ENCODE assay signal across 24 cellular contexts in the genomic region with DNA sequence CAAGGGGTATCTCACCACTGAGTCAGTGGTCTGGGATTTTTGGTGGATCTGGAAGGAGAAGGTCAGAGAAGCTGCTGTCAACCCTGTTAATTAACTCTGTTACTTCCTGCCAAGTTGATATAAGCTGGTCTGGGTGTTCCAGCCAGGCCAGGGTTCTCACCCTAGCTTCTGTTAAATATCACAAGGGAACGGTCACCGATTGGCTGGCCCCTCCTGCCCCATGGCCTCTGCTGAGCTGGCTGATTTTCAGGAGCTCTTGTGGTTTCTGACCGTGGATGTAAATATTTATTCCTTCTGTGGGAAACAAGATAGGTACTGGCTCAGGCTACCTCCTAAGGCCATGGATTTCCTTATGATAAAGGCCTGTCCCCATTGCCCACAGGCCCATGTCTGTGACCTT. TPM values are rescaled to one million over a fixed set of nuclear protein-coding genes. Genes with fewer than 3 reads are reported as not detected.
DNase-seq lines count a peak whose midpoint lies in the region; ATAC-seq, FAIRE-seq and TF ChIP-seq lines count a peak whose summit lies in the region.
"Had no signal": no experiment of that assay in that cellular context is flagged by ENCODE, and none has a peak within 500 bp of the region (broad histone marks: within the 10 kb centered on the region; RNA-seq: fewer than 3 reads in every experiment).

No MANE protein-coding gene starts in this region.

- no peak overlapping the region for H3K4me3 Mint-ChIP-seq in activated T-cell treated with anti-CD3 and anti-CD28 coated beads, Interleukin-2, amount 50 U/mL, for 72 hours
- H3K4me3 Mint-ChIP-seq: activated naive CD4-positive, alpha-beta T cell treated with anti-CD3 and anti-CD28 coated beads, Interleukin-2, amount 50 U/mL, for 24 hours had no signal

- in situ Hi-C loops in HepG2 (cut with HindIII; ENCODE audit: extremely low pct_ligation_motif_present, low pct_unique_long_range_greater_than_20kb) = no loop called here

- H3K36me3 ChIP-seq in heart left ventricle (no peaks in the 10 kb centered on the region), HepG2 (replicated peaks in 1 of 2; ENCODE audit: control insufficient read depth in 1 of 2, insufficient read depth in 2 of 2, low read length in 2 of 2) (no peaks in the 10 kb centered on the region), stomach (no peaks in the 10 kb centered on the region)
- H3K36me3 ChIP-seq: BLaER1, pancreas, thoracic aorta had no signal

- peak overlapping the region; percentile 93; the same call in 1 of the 2 replicates for H3K4me2 ChIP-seq in HepG2 (ENCODE audit: low read depth, low read length)
- H3K4me2 ChIP-seq: BLaER1 had no signal

- no peaks in the 10 kb centered on the region for H3K79me2 ChIP-seq in HepG2 (ENCODE audit: insufficient read depth, low read length)

- TF ChIP-seq CTCF in heart left ventricle (IDR thresholded peaks at IDR 0.05) = no peak
- no peak for TF ChIP-seq CTCF in HepG2 (CRISPR knock-in tag; IDR thresholded peaks at IDR 0.05)
- no peak for TF ChIP-seq CTCF in stomach (IDR thresholded peaks at IDR 0.05)

- H3K4me1 ChIP-seq in heart left ventricle (peaks cover 0 to 8% (median 1%) of the 10 kb centered on the region in 12 donors), HepG2 (ENCODE audit: insufficient read depth, low read length) (peaks cover 80% of the 10 kb centered on the region), stomach (peaks cover 36 to 81% (median 72%) of the 10 kb centered on the region in 4 donors)

- WGBS in heart left ventricle, 4 donors = 41 to 69% (median 50%) methylated on average over 3 of the region's 3 CpGs
- WGBS in HepG2 (ENCODE audit: low lambda C conversion rate) = 27% methylated on average over 3 of the region's 3 CpGs
- WGBS in stomach, 5 donors = 14 to 42% (median 18%) methylated on average over 3 of the region's 3 CpGs

- no peak for FAIRE-seq in HepG2 (lab: Jason Lieb, UNC)
- FAIRE-seq: astrocyte, kidney, pancreas had no signal

- ATAC-seq in Right ventricle myocardium superior (ENCODE audit: poor library complexity) = peak; percentile 14
- ATAC-seq in heart left ventricle = no peak
- ATAC-seq in HepG2 = no peak
- ATAC-seq in HG03095 (IDR thresholded peaks at IDR 0.05; ENCODE audit: unreplicated experiment) = no peak
- ATAC-seq in activated T-cell treated with anti-CD3 and anti-CD28 coated beads, Interleukin-2, amount 50 U/mL, for 72 hours (replicated peaks in 1 of 2) = no peak
- ATAC-seq: gastroesophageal sphincter, sciatic nerve, SK-N-SH treated with all-trans-retinoic acid at 6 μM for 48 hours had no signal

- intact Hi-C loops in Right ventricle myocardium superior (cut with DNase I) = no loop called here
- intact Hi-C loops in heart left ventricle (cut with DNase I) = loop anchor here in 1 of 10 donors (5.0 kb wide), 1 partner anchor 64 kb away; no protein-coding TSS in a partner anchor
- intact Hi-C loops in HepG2 (cut with micrococcal nuclease; ENCODE audit: unreplicated experiment) = no loop called here
- intact Hi-C loops in stomach (cut with DNase I; ENCODE audit: low total_unique reads) = no loop called here

- H3K4me3 ChIP-seq in heart left ventricle (no peak overlapping the region), HepG2 (replicated peaks in 1 of 3; ENCODE audit: insufficient read depth in 1 of 3, low read depth in 2 of 3, low read length in 3 of 3) (no peak overlapping the region), stomach (no peak overlapping the region)
- H3K4me3 ChIP-seq: BLaER1, gastroesophageal sphincter, pancreas, thoracic aorta had no signal

- H3K9ac ChIP-seq in HepG2 (ENCODE audit: insufficient read depth, low read depth, low read length) = peak overlapping the region; percentile 27; the same call in 1 of the 2 replicates
- H3K9ac ChIP-seq: BLaER1 had no signal

- CTCF ChIA-PET in HepG2 (lab: Yijun Ruan, JAX; ENCODE audit: low intra/inter-chr PET ratio, low total read pairs) = no interaction called here

- H2AFZ ChIP-seq in HepG2 (ENCODE audit: low read length) = no peak overlapping the region

- H3K9me3 ChIP-seq in heart left ventricle (no peaks in the 10 kb centered on the region), HepG2 (ENCODE audit: low read length) (no peaks in the 10 kb centered on the region), stomach (no peaks in the 10 kb centered on the region)
- H3K9me3 ChIP-seq: gastroesophageal sphincter, pancreas, thoracic aorta had no signal

- no TSS peak for BruUV-seq in HepG2 (replicated peaks; lab: Mats Ljungman, UMichigan)

- no peaks in the 10 kb centered on the region for H3K36me3 Mint-ChIP-seq in activated T-cell treated with anti-CD3 and anti-CD28 coated beads, Interleukin-2, amount 50 U/mL, for 72 hours (ENCODE audit: insufficient read depth in 2 of 2)
- H3K36me3 Mint-ChIP-seq: activated naive CD4-positive, alpha-beta T cell treated with anti-CD3 and anti-CD28 coated beads, Interleukin-2, amount 50 U/mL, for 24 hours; naive B cell had no signal

- TF ChIP-seq EP300 in HepG2 (IDR thresholded peaks at IDR 0.05; ENCODE audit: low read depth in 2 of 2, low read length in 2 of 2) (no peak), HepG2 (CRISPR knock-in tag; IDR thresholded peaks at IDR 0.05; ENCODE audit: borderline replicate concordance) (no peak), stomach (IDR thresholded peaks at IDR 0.05) (no peak)

- no peaks in the 10 kb centered on the region for H3K9me3 Mint-ChIP-seq in activated T-cell treated with anti-CD3 and anti-CD28 coated beads, Interleukin-2, amount 50 U/mL, for 72 hours
- H3K9me3 Mint-ChIP-seq: activated naive CD4-positive, alpha-beta T cell treated with anti-CD3 and anti-CD28 coated beads, Interleukin-2, amount 50 U/mL, for 24 hours had no signal

- H3K27ac Mint-ChIP-seq in activated T-cell treated with anti-CD3 and anti-CD28 coated beads, Interleukin-2, amount 50 U/mL, for 72 hours = no peak overlapping the region
- H3K27ac Mint-ChIP-seq: activated naive CD4-positive, alpha-beta T cell treated with anti-CD3 and anti-CD28 coated beads, Interleukin-2, amount 50 U/mL, for 24 hours had no signal

- peaks cover 42% of the 10 kb centered on the region for H3K4me1 Mint-ChIP-seq in activated T-cell treated with anti-CD3 and anti-CD28 coated beads, Interleukin-2, amount 50 U/mL, for 72 hours (ENCODE audit: low read depth)

- DNase-seq in Right ventricle myocardium superior (no peak), heart left ventricle (no peak), HepG2 (ENCODE audit: low spot score) (no peak), stomach (peak; percentile 91)
- DNase-seq in activated T-cell treated with anti-CD3 and anti-CD28 coated beads, Interleukin-2, amount 50 U/mL, for 72 hours = no peak
- DNase-seq: activated T-cell treated with anti-CD3 and anti-CD28 coated beads, Interleukin-2, amount 50 U/mL, for 48 hours; Calu3; erythroblast; kidney; mammary epithelial cell; naive B cell; NCI-H1417 treated with DMSO at 0.1 percent for 48 hours; NCI-H510A treated with DMSO at 0.1 percent for 48 hours; pancreas; stimulated activated CD4-positive, alpha-beta T cell treated with anti-CD3 and anti-CD28 coated beads, Interleukin-15, amount 100 ng/mL, for 24 hours had no signal

- no peak for TF ChIP-seq RAD21 in HepG2 (CRISPR knock-in tag; IDR thresholded peaks at IDR 0.05)

- H3K27me3 ChIP-seq in heart left ventricle (peaks cover 0 to 31% (median 18%) of the 10 kb centered on the region in 9 donors), HepG2 (ENCODE audit: control insufficient read depth in 1 of 2, insufficient read depth in 2 of 2, low read length in 2 of 2) (no peaks in the 10 kb centered on the region; a peak in 1 of 5 replicates), stomach (peaks cover 0 to 25% (median 5%) of the 10 kb centered on the region in 3 donors)
- H3K27me3 ChIP-seq: pancreas had no signal

- peaks cover 23% of the 10 kb centered on the region for H3K27me3 Mint-ChIP-seq in activated T-cell treated with anti-CD3 and anti-CD28 coated beads, Interleukin-2, amount 50 U/mL, for 72 hours (ENCODE audit: low read depth)

- POLR2A ChIA-PET in HepG2 (lab: Yijun Ruan, JAX) = interaction anchor here (2.4 kb wide), 1 partner anchor 36 kb away, joined by 12 read pairs; the partner anchor contains the start of gene CACFD1

- H3K27ac ChIP-seq in heart left ventricle (no peak overlapping the region), HepG2 (ENCODE audit: extremely low read length, insufficient read depth, low read length) (no peak overlapping the region), stomach (peak overlapping the region; percentile 47 to 75 (median 69))
- H3K27ac ChIP-seq: BLaER1, gastroesophageal sphincter, pancreas, thoracic aorta had no signal

- TF ChIP-seq POLR2A in heart left ventricle (IDR thresholded peaks at IDR 0.05) (no peak), HepG2 (IDR thresholded peaks at IDR 0.05; ENCODE audit: insufficient read depth in 1 of 2, low read depth in 2 of 2, low read length in 2 of 2) (no peak), stomach (IDR thresholded peaks at IDR 0.05) (no peak)

- H4K20me1 ChIP-seq in HepG2 (ENCODE audit: insufficient read depth, low read length) = no peaks in the 10 kb centered on the region
- H4K20me1 ChIP-seq: BLaER1 had no signal

RNA-seq across cellular contexts. Expression of gene ADAMTS13, which starts 1.0 kb away (rescaled TPM):
- total RNA-seq in Right ventricle myocardium superior = 2.8 TPM
- 1 to 10 TPM; 1.0 to 3.7 (median 2.7) TPM for total RNA-seq in heart left ventricle
- polyA plus RNA-seq in heart left ventricle = 1 to 10 TPM in 1 of 2 donors, under 1 TPM in 1; 0.64 to 5.8 TPM
- total RNA-seq in HepG2 (2016; rRNA removed; fragmentation: Illumina TruSeq; extraction: Trizol) = 0.69 and 0.91 TPM in 2 replicates
- total RNA-seq in HepG2 (2016; cell fraction: cytosol; rRNA removed; fragmentation: Illumina TruSeq; extraction: Trizol; ENCODE audit: low read depth) = 0.26 and 0.30 TPM in 2 replicates
- total RNA-seq in HepG2 (2016; cell fraction: insoluble cytoplasmic fraction; rRNA removed; fragmentation: Illumina TruSeq; extraction: Trizol) = 0.22 and 0.91 TPM in 2 replicates
- 0.21 and 0.37 TPM in 2 replicates for total RNA-seq in HepG2 (2016; cell fraction: membrane; rRNA removed; fragmentation: Illumina TruSeq; extraction: Trizol)
- 0.78 and 1.4 TPM in 2 replicates for total RNA-seq in HepG2 (2016; cell fraction: nucleus; rRNA removed; fragmentation: Illumina TruSeq; extraction: Trizol)
- 4.5 and 5.0 TPM in 2 replicates for polyA plus RNA-seq in HepG2 (2011; rRNA removed)
- 1.2 and 2.2 TPM in 2 replicates for polyA plus RNA-seq in HepG2 (2011; cell fraction: cytosol; rRNA removed)
- polyA plus RNA-seq in HepG2 (2011; cell fraction: nucleus; rRNA removed) = 35.9 and 63.7 TPM in 2 replicates
- 1.4 and 2.0 TPM in 2 replicates for polyA plus RNA-seq in HepG2 (2012)
- polyA plus RNA-seq in HepG2 (2016; cell fraction: cytosol; fragmentation: Illumina TruSeq; extraction: Trizol; ENCODE audit: low read depth) = 0.12 and 0.16 TPM in 2 replicates
- 0.48 and 0.73 TPM in 2 replicates for polyA plus RNA-seq in HepG2 (2016; cell fraction: insoluble cytoplasmic fraction; fragmentation: Illumina TruSeq; extraction: Trizol; ENCODE audit: low read depth)
- polyA plus RNA-seq in HepG2 (2016; cell fraction: membrane; fragmentation: Illumina TruSeq; extraction: Trizol; ENCODE audit: low read depth) = 0.14 and 0.23 TPM in 2 replicates
- polyA plus RNA-seq in HepG2 (2016; cell fraction: nucleus; fragmentation: Illumina TruSeq; extraction: Trizol; ENCODE audit: insufficient read depth, low read depth) = 4.6 TPM in 2 replicates
- polyA minus RNA-seq in HepG2 (2011; rRNA and poly(A)+ RNA removed; ENCODE audit: low replicate concordance) = 0.75 and 1.4 TPM in 2 replicates
- 0.30 and 0.62 TPM in 2 replicates for polyA minus RNA-seq in HepG2 (2011; cell fraction: cytosol; rRNA and poly(A)+ RNA removed)
- 2.4 and 3.1 TPM in 2 replicates for polyA minus RNA-seq in HepG2 (2011; cell fraction: nucleus; rRNA and poly(A)+ RNA removed)
- total RNA-seq in stomach = 10 to 100 TPM in 1 of 5 donors, 1 to 10 TPM in 3, not detected in 1; 4.6 to 19.6 (median 6.1) TPM
- polyA plus RNA-seq in stomach = 1 to 10 TPM; 6.6 to 8.3 (median 8.3) TPM
- 1 to 10 TPM; 3.9 to 4.7 TPM for total RNA-seq in activated T-cell treated with anti-CD3 and anti-CD28 coated beads, Interleukin-2, amount 50 U/mL, for 72 hours
- total RNA-seq: RPMI7951 had no signal

RNA-seq across cellular contexts. Expression of gene REXO4, which starts 5.4 kb away (rescaled TPM):
- total RNA-seq in Right ventricle myocardium superior (18.0 TPM), heart left ventricle (10 to 100 TPM in 8 of 9 donors, 1 to 10 TPM in 1; 9.6 to 21.5 (median 13.7) TPM), HepG2 (2016; rRNA removed; fragmentation: Illumina TruSeq; extraction: Trizol) (30.4 and 32.9 TPM in 2 replicates), stomach (10 to 100 TPM in 3 of 5 donors, 1 to 10 TPM in 1, under 1 TPM in 1; 0.45 to 64.3 (median 11.2) TPM)
- polyA plus RNA-seq in heart left ventricle (10 to 100 TPM; 10.7 to 30.6 TPM), HepG2 (2011; rRNA removed) (18.5 and 20.2 TPM in 2 replicates), stomach (10 to 100 TPM; 14.3 to 16.8 (median 14.7) TPM)
- 13.1 and 13.7 TPM in 2 replicates for total RNA-seq in HepG2 (2016; cell fraction: cytosol; rRNA removed; fragmentation: Illumina TruSeq; extraction: Trizol; ENCODE audit: low read depth)
- 30.5 and 30.8 TPM in 2 replicates for total RNA-seq in HepG2 (2016; cell fraction: insoluble cytoplasmic fraction; rRNA removed; fragmentation: Illumina TruSeq; extraction: Trizol)
- 26.1 and 26.5 TPM in 2 replicates for total RNA-seq in HepG2 (2016; cell fraction: membrane; rRNA removed; fragmentation: Illumina TruSeq; extraction: Trizol)
- 13.7 and 15.5 TPM in 2 replicates for total RNA-seq in HepG2 (2016; cell fraction: nucleus; rRNA removed; fragmentation: Illumina TruSeq; extraction: Trizol)
- polyA plus RNA-seq in HepG2 (2011; cell fraction: cytosol; rRNA removed) = 20.6 and 24.2 TPM in 2 replicates
- 13.1 and 13.9 TPM in 2 replicates for polyA plus RNA-seq in HepG2 (2011; cell fraction: nucleus; rRNA removed)
- 18.4 and 20.8 TPM in 2 replicates for polyA plus RNA-seq in HepG2 (2012)
- 13.2 and 14.9 TPM in 2 replicates for polyA plus RNA-seq in HepG2 (2016; cell fraction: cytosol; fragmentation: Illumina TruSeq; extraction: Trizol; ENCODE audit: low read depth)
- polyA plus RNA-seq in HepG2 (2016; cell fraction: insoluble cytoplasmic fraction; fragmentation: Illumina TruSeq; extraction: Trizol; ENCODE audit: low read depth) = 40.1 and 41.2 TPM in 2 replicates
- polyA plus RNA-seq in HepG2 (2016; cell fraction: membrane; fragmentation: Illumina TruSeq; extraction: Trizol; ENCODE audit: low read depth) = 23.2 and 24.3 TPM in 2 replicates
- polyA plus RNA-seq in HepG2 (2016; cell fraction: nucleus; fragmentation: Illumina TruSeq; extraction: Trizol; ENCODE audit: insufficient read depth, low read depth) = 25.0 and 27.5 TPM in 2 replicates
- polyA minus RNA-seq in HepG2 (2011; rRNA and poly(A)+ RNA removed; ENCODE audit: low replicate concordance) = 29.1 and 46.3 TPM in 2 replicates
- 14.4 and 15.3 TPM in 2 replicates for polyA minus RNA-seq in HepG2 (2011; cell fraction: cytosol; rRNA and poly(A)+ RNA removed)
- polyA minus RNA-seq in HepG2 (2011; cell fraction: nucleus; rRNA and poly(A)+ RNA removed) = 16.2 TPM in 2 replicates
- total RNA-seq in activated T-cell treated with anti-CD3 and anti-CD28 coated beads, Interleukin-2, amount 50 U/mL, for 72 hours = 10 to 100 TPM; 22.9 to 25.0 TPM

RNA-seq across cellular contexts. Expression of gene CACFD1, which starts 36.6 kb away (rescaled TPM):
- 12.9 TPM for total RNA-seq in Right ventricle myocardium superior
- 10 to 100 TPM in 7 of 9 donors, 1 to 10 TPM in 2; 8.0 to 15.3 (median 11.6) TPM for total RNA-seq in heart left ventricle
- 10 to 100 TPM; 10.9 to 21.9 TPM for polyA plus RNA-seq in heart left ventricle
- total RNA-seq in HepG2 (2016; rRNA removed; fragmentation: Illumina TruSeq; extraction: Trizol) = 8.2 and 13.8 TPM in 2 replicates
- total RNA-seq in HepG2 (2016; cell fraction: cytosol; rRNA removed; fragmentation: Illumina TruSeq; extraction: Trizol; ENCODE audit: low read depth) = 3.2 and 3.9 TPM in 2 replicates
- 7.9 and 15.6 TPM in 2 replicates for total RNA-seq in HepG2 (2016; cell fraction: insoluble cytoplasmic fraction; rRNA removed; fragmentation: Illumina TruSeq; extraction: Trizol)
- 10.0 and 11.4 TPM in 2 replicates for total RNA-seq in HepG2 (2016; cell fraction: membrane; rRNA removed; fragmentation: Illumina TruSeq; extraction: Trizol)
- total RNA-seq in HepG2 (2016; cell fraction: nucleus; rRNA removed; fragmentation: Illumina TruSeq; extraction: Trizol) = 12.1 and 14.4 TPM in 2 replicates
- polyA plus RNA-seq in HepG2 (2011; rRNA removed) = 14.6 and 21.3 TPM in 2 replicates
- 13.1 and 15.4 TPM in 2 replicates for polyA plus RNA-seq in HepG2 (2011; cell fraction: cytosol; rRNA removed)
- 33.2 and 35.5 TPM in 2 replicates for polyA plus RNA-seq in HepG2 (2011; cell fraction: nucleus; rRNA removed)
- 12.0 and 17.4 TPM in 2 replicates for polyA plus RNA-seq in HepG2 (2012)
- 3.2 and 4.4 TPM in 2 replicates for polyA plus RNA-seq in HepG2 (2016; cell fraction: cytosol; fragmentation: Illumina TruSeq; extraction: Trizol; ENCODE audit: low read depth)
- polyA plus RNA-seq in HepG2 (2016; cell fraction: insoluble cytoplasmic fraction; fragmentation: Illumina TruSeq; extraction: Trizol; ENCODE audit: low read depth) = 8.6 and 9.0 TPM in 2 replicates
- polyA plus RNA-seq in HepG2 (2016; cell fraction: membrane; fragmentation: Illumina TruSeq; extraction: Trizol; ENCODE audit: low read depth) = 8.8 and 9.3 TPM in 2 replicates
- 20.0 and 22.0 TPM in 2 replicates for polyA plus RNA-seq in HepG2 (2016; cell fraction: nucleus; fragmentation: Illumina TruSeq; extraction: Trizol; ENCODE audit: insufficient read depth, low read depth)
- 8.1 and 55.0 TPM in 2 replicates for polyA minus RNA-seq in HepG2 (2011; rRNA and poly(A)+ RNA removed; ENCODE audit: low replicate concordance)
- polyA minus RNA-seq in HepG2 (2011; cell fraction: cytosol; rRNA and poly(A)+ RNA removed) = 7.1 and 8.0 TPM in 2 replicates
- polyA minus RNA-seq in HepG2 (2011; cell fraction: nucleus; rRNA and poly(A)+ RNA removed) = 25.4 and 28.7 TPM in 2 replicates
- 10 to 100 TPM; 11.7 to 74.2 (median 16.7) TPM for total RNA-seq in stomach
- 10 to 100 TPM; 15.6 to 28.9 (median 28.3) TPM for polyA plus RNA-seq in stomach
- total RNA-seq in activated T-cell treated with anti-CD3 and anti-CD28 coated beads, Interleukin-2, amount 50 U/mL, for 72 hours = 1 to 10 TPM; 1.3 to 2.8 TPM

RNA-seq across cellular contexts. Expression of gene STKLD1, which starts 47.0 kb away (rescaled TPM):
- total RNA-seq in Right ventricle myocardium superior (0.27 TPM), heart left ventricle (under 1 TPM in 7 of 9 donors, not detected in 2; 0.40 to 0.91 (median 0.52) TPM), HepG2 (2016; rRNA removed; fragmentation: Illumina TruSeq; extraction: Trizol) (1.1 and 2.2 TPM in 2 replicates), stomach (not detected)
- polyA plus RNA-seq in heart left ventricle (under 1 TPM; 0.25 to 0.46 TPM), HepG2 (2011; rRNA removed) (1.5 and 3.8 TPM in 2 replicates), stomach (1 to 10 TPM; 1.3 to 2.6 (median 1.9) TPM)
- 3.2 and 4.6 TPM in 2 replicates for total RNA-seq in HepG2 (2016; cell fraction: cytosol; rRNA removed; fragmentation: Illumina TruSeq; extraction: Trizol; ENCODE audit: low read depth)
- 1.6 TPM in 2 replicates for total RNA-seq in HepG2 (2016; cell fraction: insoluble cytoplasmic fraction; rRNA removed; fragmentation: Illumina TruSeq; extraction: Trizol)
- 3.7 and 4.8 TPM in 2 replicates for total RNA-seq in HepG2 (2016; cell fraction: membrane; rRNA removed; fragmentation: Illumina TruSeq; extraction: Trizol)
- total RNA-seq in HepG2 (2016; cell fraction: nucleus; rRNA removed; fragmentation: Illumina TruSeq; extraction: Trizol) = 0.53 and 0.75 TPM in 2 replicates
- polyA plus RNA-seq in HepG2 (2011; cell fraction: cytosol; rRNA removed) = 2.0 and 2.7 TPM in 2 replicates
- 0.87 and 3.7 TPM in 2 replicates for polyA plus RNA-seq in HepG2 (2011; cell fraction: nucleus; rRNA removed)
- polyA plus RNA-seq in HepG2 (2012) = 3.1 and 4.8 TPM in 2 replicates
- 4.2 and 4.8 TPM in 2 replicates for polyA plus RNA-seq in HepG2 (2016; cell fraction: cytosol; fragmentation: Illumina TruSeq; extraction: Trizol; ENCODE audit: low read depth)
- 1.5 and 2.2 TPM in 2 replicates for polyA plus RNA-seq in HepG2 (2016; cell fraction: insoluble cytoplasmic fraction; fragmentation: Illumina TruSeq; extraction: Trizol; ENCODE audit: low read depth)
- polyA plus RNA-seq in HepG2 (2016; cell fraction: membrane; fragmentation: Illumina TruSeq; extraction: Trizol; ENCODE audit: low read depth) = 3.8 and 5.3 TPM in 2 replicates
- polyA plus RNA-seq in HepG2 (2016; cell fraction: nucleus; fragmentation: Illumina TruSeq; extraction: Trizol; ENCODE audit: insufficient read depth, low read depth) = 1.2 and 2.1 TPM in 2 replicates
- polyA minus RNA-seq in HepG2 (2011; rRNA and poly(A)+ RNA removed; ENCODE audit: low replicate concordance) = 0.56 and 1.5 TPM in 2 replicates
- 0.59 TPM in 1 of 2 replicates, not detected in the other for polyA minus RNA-seq in HepG2 (2011; cell fraction: cytosol; rRNA and poly(A)+ RNA removed)
- 0.77 and 1.1 TPM in 2 replicates for polyA minus RNA-seq in HepG2 (2011; cell fraction: nucleus; rRNA and poly(A)+ RNA removed)
- 1 to 10 TPM in 1 of 2 donors, under 1 TPM in 1; 0.88 to 1.3 TPM for total RNA-seq in activated T-cell treated with anti-CD3 and anti-CD28 coated beads, Interleukin-2, amount 50 U/mL, for 72 hours

RNA-seq across cellular contexts. Expression of gene SURF4, which starts 47.4 kb away (rescaled TPM):
- 58.3 TPM for total RNA-seq in Right ventricle myocardium superior
- 100 to 1,000 TPM in 2 of 9 donors, 10 to 100 TPM in 7; 53.8 to 106 (median 77.8) TPM for total RNA-seq in heart left ventricle
- 100 to 1,000 TPM in 1 of 2 donors, 10 to 100 TPM in 1; 31.2 to 185 TPM for polyA plus RNA-seq in heart left ventricle
- total RNA-seq in HepG2 (2016; rRNA removed; fragmentation: Illumina TruSeq; extraction: Trizol) = 135 and 265 TPM in 2 replicates
- 32.2 and 32.9 TPM in 2 replicates for total RNA-seq in HepG2 (2016; cell fraction: cytosol; rRNA removed; fragmentation: Illumina TruSeq; extraction: Trizol; ENCODE audit: low read depth)
- 115 and 269 TPM in 2 replicates for total RNA-seq in HepG2 (2016; cell fraction: insoluble cytoplasmic fraction; rRNA removed; fragmentation: Illumina TruSeq; extraction: Trizol)
- 110 and 114 TPM in 2 replicates for total RNA-seq in HepG2 (2016; cell fraction: membrane; rRNA removed; fragmentation: Illumina TruSeq; extraction: Trizol)
- total RNA-seq in HepG2 (2016; cell fraction: nucleus; rRNA removed; fragmentation: Illumina TruSeq; extraction: Trizol) = 228 and 275 TPM in 2 replicates
- 220 and 224 TPM in 2 replicates for polyA plus RNA-seq in HepG2 (2011; rRNA removed)
- polyA plus RNA-seq in HepG2 (2011; cell fraction: cytosol; rRNA removed) = 264 and 277 TPM in 2 replicates
- 180 and 191 TPM in 2 replicates for polyA plus RNA-seq in HepG2 (2011; cell fraction: nucleus; rRNA removed)
- 188 and 224 TPM in 2 replicates for polyA plus RNA-seq in HepG2 (2012)
- polyA plus RNA-seq in HepG2 (2016; cell fraction: cytosol; fragmentation: Illumina TruSeq; extraction: Trizol; ENCODE audit: low read depth) = 32.1 and 37.0 TPM in 2 replicates
- 124 and 145 TPM in 2 replicates for polyA plus RNA-seq in HepG2 (2016; cell fraction: insoluble cytoplasmic fraction; fragmentation: Illumina TruSeq; extraction: Trizol; ENCODE audit: low read depth)
- 76.2 and 78.0 TPM in 2 replicates for polyA plus RNA-seq in HepG2 (2016; cell fraction: membrane; fragmentation: Illumina TruSeq; extraction: Trizol; ENCODE audit: low read depth)
- 397 and 400 TPM in 2 replicates for polyA plus RNA-seq in HepG2 (2016; cell fraction: nucleus; fragmentation: Illumina TruSeq; extraction: Trizol; ENCODE audit: insufficient read depth, low read depth)
- polyA minus RNA-seq in HepG2 (2011; rRNA and poly(A)+ RNA removed; ENCODE audit: low replicate concordance) = 375 and 710 TPM in 2 replicates
- 173 and 200 TPM in 2 replicates for polyA minus RNA-seq in HepG2 (2011; cell fraction: cytosol; rRNA and poly(A)+ RNA removed)
- polyA minus RNA-seq in HepG2 (2011; cell fraction: nucleus; rRNA and poly(A)+ RNA removed) = 72.5 and 84.8 TPM in 2 replicates
- 100 to 1,000 TPM; 123 to 200 (median 147) TPM for total RNA-seq in stomach
- polyA plus RNA-seq in stomach = 10 to 100 TPM; 26.4 to 57.0 (median 42.4) TPM
- 100 to 1,000 TPM; 426 to 494 TPM for total RNA-seq in activated T-cell treated with anti-CD3 and anti-CD28 coated beads, Interleukin-2, amount 50 U/mL, for 72 hours

Comparison
In these comparisons a context has a peak if more than half of its experiments do, and no peak if none do; other contexts are left out.
1. H3K27ac ChIP-seq: peak in stomach (5 of 5); none in heart left ventricle (0 of 12) and HepG2 (single experiment).